Comparison of ENCODE assay signal across 9 cellular contexts in the genomic region with DNA sequence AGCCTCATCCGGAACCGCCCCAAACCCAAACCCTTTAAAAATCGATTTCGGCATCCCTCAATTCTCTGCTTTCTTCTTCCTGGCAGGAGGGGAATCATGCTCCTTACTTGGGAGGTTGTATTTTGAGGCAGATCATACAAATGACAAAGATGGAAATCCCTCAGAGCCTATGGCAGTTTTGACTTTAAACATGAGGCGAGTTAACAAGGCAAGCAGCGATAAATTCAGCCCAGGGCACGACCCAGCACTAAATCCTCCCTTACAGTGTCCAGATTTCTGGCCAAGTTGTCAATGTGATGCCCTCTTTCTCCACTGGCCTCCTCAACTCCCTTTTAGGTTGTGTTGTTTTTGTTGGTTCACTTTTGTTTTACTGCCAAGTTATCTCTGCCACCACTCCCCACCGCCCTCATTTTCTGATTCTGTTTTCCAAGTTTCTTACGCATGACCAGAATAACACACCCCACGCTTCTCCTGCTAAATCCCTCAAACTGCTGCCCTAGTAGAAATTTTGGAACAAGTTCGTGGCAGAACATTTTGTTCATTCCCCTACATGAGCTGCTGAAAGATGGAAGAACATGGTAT.
A peak's percentile ranks its signal among the peaks of the same experiment; 100 is the strongest.
DNase-seq lines count a peak whose midpoint lies in the region; TF ChIP-seq lines count a peak whose summit lies in the region.
"Had no signal": no experiment of that assay in that cellular context is flagged by ENCODE, and none has a peak within 500 bp of the region (broad histone marks: within the 10 kb centered on the region; RNA-seq: fewer than 3 reads in every experiment).

No MANE protein-coding gene starts in this region.

- no peaks in the 10 kb centered on the region for H3K36me3 ChIP-seq in SJSA1

- peaks cover 85% of the 10 kb centered on the region for H3K27me3 Mint-ChIP-seq in nephron progenitor cell (ENCODE audit: low read depth, poor library complexity)
- H3K27me3 Mint-ChIP-seq in T-helper 2 cell treated with Interferon-gamma antibody and Interleukin-4, amounts not matched to agents 5 μg/mL and 100 μg/mL, for 36 hours (ENCODE audit: low read depth): peaks cover 51% of the 10 kb centered on the region

- H3K4me1 ChIP-seq in SJSA1 (replicated peaks): peaks cover 48% of the 10 kb centered on the region

- no peak for TF ChIP-seq CTCF in 22Rv1 (IDR thresholded peaks at IDR 0.05)
- no peak for TF ChIP-seq CTCF in fibroblast of the aortic adventitia (IDR thresholded peaks at IDR 0.05; ENCODE audit: insufficient read depth, low read length)
- TF ChIP-seq CTCF in nephron progenitor cell (IDR thresholded peaks at IDR 0.05): no peak

- H3K27ac ChIP-seq in 22Rv1 (peak overlapping the region; percentile 75), SJSA1 (peak overlapping the region; percentile 87; the same call in 1 of the 2 replicates)

- H3K9me3 ChIP-seq in SJSA1 (replicated peaks): no peaks in the 10 kb centered on the region

- H3K36me3 Mint-ChIP-seq in nephron progenitor cell (ENCODE audit: low read depth): no peaks in the 10 kb centered on the region
- H3K36me3 Mint-ChIP-seq in T-helper 2 cell treated with Interferon-gamma antibody and Interleukin-4, amounts not matched to agents 5 μg/mL and 100 μg/mL, for 36 hours (ENCODE audit: low read depth): no peaks in the 10 kb centered on the region

- no peaks in the 10 kb centered on the region for H3K9me3 Mint-ChIP-seq in nephron progenitor cell
- no peaks in the 10 kb centered on the region for H3K9me3 Mint-ChIP-seq in T-helper 2 cell treated with Interferon-gamma antibody and Interleukin-4, amounts not matched to agents 5 μg/mL and 100 μg/mL, for 36 hours

- H3K4me3 ChIP-seq in SJSA1 (no peak overlapping the region), fibroblast of the aortic adventitia (ENCODE audit: low read depth, low read length) (peak overlapping the region; percentile 74)

- peaks cover 74% of the 10 kb centered on the region for H3K4me1 Mint-ChIP-seq in nephron progenitor cell
- H3K4me1 Mint-ChIP-seq in T-helper 2 cell treated with Interferon-gamma antibody and Interleukin-4, amounts not matched to agents 5 μg/mL and 100 μg/mL, for 36 hours (ENCODE audit: low read depth): no peaks in the 10 kb centered on the region

- peak overlapping the region; percentile 22 for H3K27ac Mint-ChIP-seq in nephron progenitor cell
- H3K27ac Mint-ChIP-seq in T-helper 2 cell treated with Interferon-gamma antibody and Interleukin-4, amounts not matched to agents 5 μg/mL and 100 μg/mL, for 36 hours: no peak overlapping the region

- DNase-seq in SJSA1 (ENCODE audit: low read depth in 1 of 2, low spot score in 2 of 2) (no peak), fibroblast of the aortic adventitia (ENCODE audit: low read depth) (peak; percentile 91), nephron progenitor cell (peak; percentile 35), NCI-H2171 treated with DMSO at 0.1 percent for 48 hours (lab: John Stamatoyannopoulos, UW) (no peak), activated gamma-delta T cell (lab: John Stamatoyannopoulos, UW) (no peak), glomerular visceral epithelial cell (ENCODE audit: extremely low spot score) (no peak)
- DNase-seq in T-helper 2 cell treated with Interferon-gamma antibody and Interleukin-4, amounts not matched to agents 5 μg/mL and 100 μg/mL, for 36 hours (ENCODE audit: low spot score): no peak
- DNase-seq: effector CD8-positive, alpha-beta T cell had no signal

- H3K4me3 Mint-ChIP-seq in nephron progenitor cell: peak overlapping the region; percentile 81
- no peak overlapping the region for H3K4me3 Mint-ChIP-seq in T-helper 2 cell treated with Interferon-gamma antibody and Interleukin-4, amounts not matched to agents 5 μg/mL and 100 μg/mL, for 36 hours

- H3K27me3 ChIP-seq in SJSA1 (replicated peaks): no peaks in the 10 kb centered on the region

Comparison
In these comparisons a context has a peak if more than half of its experiments do, and no peak if none do; other contexts are left out.
1. DNase-seq: peak in fibroblast of the aortic adventitia (single experiment) and nephron progenitor cell (single experiment); none in SJSA1 (0 of 2), NCI-H2171 treated with DMSO at 0.1 percent for 48 hours (single experiment), activated gamma-delta T cell (single experiment), T-helper 2 cell treated with Interferon-gamma antibody and Interleukin-4, amounts not matched to agents 5 μg/mL and 100 μg/mL, for 36 hours (single experiment) and glomerular visceral epithelial cell (single experiment).